ENCODE assay signal across 10 cellular contexts in genomic region chr6:138485005-138485545, GRCh38. TPM values are rescaled to one million over a fixed set of nuclear protein-coding genes. Genes with fewer than 3 reads are reported as not detected.
DNase-seq lines count a peak whose midpoint lies in the region; ATAC-seq, FAIRE-seq and TF ChIP-seq lines count a peak whose summit lies in the region.
"Had no signal": no experiment of that assay in that cellular context is flagged by ENCODE, and none has a peak within 500 bp of the region (broad histone marks: within the 10 kb centered on the region; RNA-seq: fewer than 3 reads in every experiment).

No MANE protein-coding gene starts in this region.

- no TSS peak for BruUV-seq in IMR-90 (replicated peaks; lab: Mats Ljungman, UMichigan)

- no peak overlapping the region for H2BK120ac ChIP-seq in IMR-90 (ENCODE audit: low read depth, low read length)

- H3K27ac Mint-ChIP-seq in astrocyte (ENCODE audit: unreplicated experiment), result no peak overlapping the region
- H3K27ac Mint-ChIP-seq in HFFc6, result no peak overlapping the region
- H3K27ac Mint-ChIP-seq: activated B cell treated with CpG ODN at 0.5 μM for 24 hours had no signal

- H3K27me3 Mint-ChIP-seq in astrocyte (ENCODE audit: low read depth, unreplicated experiment), result no peaks in the 10 kb centered on the region
- no peaks in the 10 kb centered on the region; the same call in 1 of the 2 replicates for H3K27me3 Mint-ChIP-seq in HFFc6 (ENCODE audit: insufficient read depth)

- H3K4ac ChIP-seq in IMR-90 (ENCODE audit: low read depth, low read length), result no peak overlapping the region

- CTCF ChIA-PET in IMR-90 (lab: Yijun Ruan, JAX), result no interaction called here

- no peak overlapping the region for H2AFZ ChIP-seq in IMR-90 (replicated peaks; ENCODE audit: low read length, poor library complexity)
- H2AFZ ChIP-seq in astrocyte (ENCODE audit: low read depth, low read length), result peak overlapping the region; percentile 59

- no peak overlapping the region for H4K91ac ChIP-seq in IMR-90 (ENCODE audit: insufficient read depth, low read depth, low read length)

- no peak overlapping the region for H3K14ac ChIP-seq in IMR-90 (replicated peaks; ENCODE audit: low read depth, low read length)

- POLR2A ChIA-PET in IMR-90 (lab: Charles Lee; ENCODE audit: unreplicated experiment), result no interaction called here

- no peak overlapping the region for H3K56ac ChIP-seq in IMR-90 (ENCODE audit: extremely low read depth, insufficient read depth, low read length)

- no peak overlapping the region for H2AK9ac ChIP-seq in IMR-90 (replicated peaks; ENCODE audit: low read depth, low read length, poor library complexity)

- H3K27ac ChIP-seq in IMR-90 (ENCODE audit: insufficient read depth, low read length) (no peak overlapping the region), astrocyte (ENCODE audit: low read depth, low read length) (no peak overlapping the region), lower lobe of right lung (no peak overlapping the region)
- H3K27ac ChIP-seq: cardiac muscle cell had no signal

- no peak overlapping the region for H2BK20ac ChIP-seq in IMR-90 (ENCODE audit: low read depth, low read length)

- H3K4me2 ChIP-seq in IMR-90 (ENCODE audit: low read depth, low read length) (peak overlapping the region; percentile 84), astrocyte (ENCODE audit: low read length) (peak overlapping the region; percentile 80)

- H3K4me1 Mint-ChIP-seq in astrocyte (ENCODE audit: low read depth, unreplicated experiment) (peaks cover 22% of the 10 kb centered on the region), HFFc6 (ENCODE audit: low read depth) (peaks cover 20% of the 10 kb centered on the region)
- H3K4me1 Mint-ChIP-seq: activated B cell treated with CpG ODN at 0.5 μM for 24 hours had no signal

- ATAC-seq in IMR-90 (ENCODE audit: low read depth) (peak; percentile 29; the same call in 1 of the 2 replicates), left ventricle myocardium superior (peak; percentile 54), sciatic nerve (peak; percentile 42), omental fat pad (ENCODE audit: low FRiP score) (no peak), lower lobe of right lung (no peak)

- H3K23ac ChIP-seq in IMR-90 (ENCODE audit: low read depth, low read length), result no peak overlapping the region

- no peaks in the 10 kb centered on the region for H3K27me3 ChIP-seq in IMR-90 (ENCODE audit: control insufficient read depth, insufficient read depth, low read length)
- H3K27me3 ChIP-seq in astrocyte (ENCODE audit: insufficient read depth, low read length), result no peaks in the 10 kb centered on the region
- no peaks in the 10 kb centered on the region for H3K27me3 ChIP-seq in lower lobe of right lung (ENCODE audit: low read depth)
- H3K27me3 ChIP-seq: cardiac muscle cell had no signal

- TF ChIP-seq POLR2A in IMR-90 (IDR thresholded peaks at IDR 0.05; ENCODE audit: low read depth, low read length), result no peak

- no peak overlapping the region for H2AK5ac ChIP-seq in IMR-90 (ENCODE audit: low read depth, low read length)

- H2BK15ac ChIP-seq in IMR-90 (ENCODE audit: low read depth, low read length), result no peak overlapping the region

- no peak overlapping the region for H2BK5ac ChIP-seq in IMR-90 (ENCODE audit: low read depth, low read length, poor library complexity, severe bottlenecking)

- no peak overlapping the region for H3K9ac ChIP-seq in IMR-90 (ENCODE audit: low read depth, low read length)
- peak overlapping the region; percentile 51 for H3K9ac ChIP-seq in astrocyte (ENCODE audit: low read length)

- H3K4me1 ChIP-seq in IMR-90 (ENCODE audit: control insufficient read depth, insufficient read depth, low read length), result peaks cover 3% of the 10 kb centered on the region
- H3K4me1 ChIP-seq in astrocyte (ENCODE audit: insufficient read depth, low read length), result no peaks in the 10 kb centered on the region
- peaks cover 4% of the 10 kb centered on the region for H3K4me1 ChIP-seq in lower lobe of right lung

- H3K9me1 ChIP-seq in IMR-90 (ENCODE audit: insufficient read depth, low read length), result peaks cover 5% of the 10 kb centered on the region; the same call in 1 of the 2 replicates

- dilution Hi-C loops in IMR-90 (cut with HindIII; ENCODE audit: low sequenced_read_pairs, unreplicated experiment), result no loop called here

- H3K79me2 ChIP-seq in astrocyte (ENCODE audit: insufficient read depth, low read length), result peaks cover 37% of the 10 kb centered on the region

- FAIRE-seq in astrocyte (lab: Jason Lieb, UNC), result no peak

- peaks cover 14 to 25% of the 10 kb centered on the region in 2 experiments; a peak in 2 of 4 replicates for H3K79me1 ChIP-seq in IMR-90 (ENCODE audit: low read depth in 1 of 2, low read length in 2 of 2)

- H3K4me3 Mint-ChIP-seq in astrocyte (ENCODE audit: unreplicated experiment) (peak overlapping the region; percentile 15), HFFc6 (no peak overlapping the region)
- H3K4me3 Mint-ChIP-seq: activated B cell treated with CpG ODN at 0.5 μM for 24 hours had no signal

- H3K36me3 Mint-ChIP-seq in astrocyte (ENCODE audit: low read depth, unreplicated experiment), result peaks cover 10% of the 10 kb centered on the region
- peaks cover 4% of the 10 kb centered on the region; the same call in 1 of the 2 replicates for H3K36me3 Mint-ChIP-seq in HFFc6 (ENCODE audit: low read depth)

- TF ChIP-seq CTCF in IMR-90 (conservative IDR thresholded peaks at IDR 0.05; ENCODE audit: low read depth, low read length) (no peak), astrocyte (IDR thresholded peaks at IDR 0.05; ENCODE audit: insufficient read depth, low read depth, low read length) (no peak), HFFc6 (IDR thresholded peaks at IDR 0.05) (no peak), omental fat pad (IDR thresholded peaks at IDR 0.05) (no peak), lower lobe of right lung (IDR thresholded peaks at IDR 0.05) (no peak)

- H3K36me3 ChIP-seq in IMR-90 (ENCODE audit: control insufficient read depth, insufficient read depth, low read length) (0 out of 2 replicates have a peak, but pooled peaks cover under 1% of the 10 kb centered on the region), astrocyte (ENCODE audit: insufficient read depth, low read length) (no peaks in the 10 kb centered on the region), lower lobe of right lung (no peaks in the 10 kb centered on the region)
- H3K36me3 ChIP-seq: cardiac muscle cell had no signal

- H3K9me3 ChIP-seq in IMR-90 (ENCODE audit: control insufficient read depth, insufficient read depth, low read length), result no peaks in the 10 kb centered on the region
- H3K9me3 ChIP-seq in astrocyte (ENCODE audit: insufficient read depth, low read depth, low read length), result no peaks in the 10 kb centered on the region
- H3K9me3 ChIP-seq in lower lobe of right lung, result no peaks in the 10 kb centered on the region

- in situ Hi-C loops in IMR-90 (cut with MboI; ENCODE audit: low sequenced_read_pairs) (no loop called here), ACHN (cut with HindIII; ENCODE audit: low pct_ligation_motif_present, low pct_unique_long_range_greater_than_20kb, low sequenced_read_pairs) (no loop called here)

- no CpG with 5 or more reads among the region's 11 CpGs for WGBS in IMR-90 (ENCODE audit: extremely low coverage in 2 of 2, insufficient read length in 1 of 2), 2 experiments

- H3K9me3 Mint-ChIP-seq in astrocyte (ENCODE audit: unreplicated experiment), result no peaks in the 10 kb centered on the region
- no peaks in the 10 kb centered on the region for H3K9me3 Mint-ChIP-seq in HFFc6
- H3K9me3 Mint-ChIP-seq: activated B cell treated with CpG ODN at 0.5 μM for 24 hours had no signal

- H3K4me3 ChIP-seq in IMR-90 (ENCODE audit: insufficient read depth, low read depth, low read length) (peak overlapping the region; percentile 6; the same call in 1 of the 2 replicates), astrocyte (ENCODE audit: insufficient read depth, low read depth, low read length) (peak overlapping the region; percentile 30), lower lobe of right lung (no peak overlapping the region)
- H3K4me3 ChIP-seq: cardiac muscle cell had no signal

- no peak overlapping the region for H4K5ac ChIP-seq in IMR-90 (ENCODE audit: low read depth, low read length)

- H4K8ac ChIP-seq in IMR-90 (ENCODE audit: low read depth in 2 of 2, low read length in 2 of 2), result no peak overlapping the region

- intact Hi-C loops in IMR-90 (cut with micrococcal nuclease), result no loop called here
- intact Hi-C loops in left ventricle myocardium superior (cut with micrococcal nuclease), result no loop called here
- intact Hi-C loops in sciatic nerve (cut with DNase I), result no loop called here
- intact Hi-C loops in lower lobe of right lung (cut with DNase I), result no loop called here

- H4K20me1 ChIP-seq in IMR-90 (ENCODE audit: insufficient read depth, low read length) (no peaks in the 10 kb centered on the region), astrocyte (ENCODE audit: insufficient read depth, low read length) (peaks cover 9% of the 10 kb centered on the region)

- TF ChIP-seq RAD21 in IMR-90 (IDR thresholded peaks at IDR 0.05; ENCODE audit: low read length), result no peak

- DNase-seq in IMR-90, result peak; percentile 8
- DNase-seq in astrocyte (ENCODE audit: low read depth), result peak; percentile 34
- no peak for DNase-seq in left ventricle myocardium superior
- no peak for DNase-seq in sciatic nerve (ENCODE audit: low spot score)
- no peak for DNase-seq in HFFc6
- no peak for DNase-seq in omental fat pad (ENCODE audit: low spot score)
- DNase-seq in lower lobe of right lung, result no peak
- no peak for DNase-seq in ACHN
- DNase-seq: activated B cell treated with CpG ODN at 0.5 μM for 24 hours had no signal

- no peak overlapping the region for H3K18ac ChIP-seq in IMR-90 (ENCODE audit: low read depth, low read length)

TF ChIP-seq in IMR-90, 13 proteins besides CTCF, POLR2A, EP300 and RAD21:
- 0 out of 2 replicates have a peak, but pooled peaks have one; percentile 3 for TF ChIP-seq MAFK (IDR thresholded peaks at IDR 0.05; ENCODE audit: low read depth, low read length)
- TF ChIP-seq BHLHE40 (IDR thresholded peaks at IDR 0.05; ENCODE audit: low read depth, low read length), result no peak
TF ChIP-seq in IMR-90: peak in this region for 1.

RNA-seq across cellular contexts. Expression of gene NHSL1, which starts 14.2 kb away (rescaled TPM):
- total RNA-seq in IMR-90 (2012; rRNA removed) (6.9 and 7.2 TPM in 2 replicates), astrocyte (28.7 and 33.5 TPM in 2 replicates), left ventricle myocardium superior (53.0 TPM), sciatic nerve (18.5 TPM), omental fat pad (10 to 100 TPM; 15.9 to 23.2 (median 18.4) TPM), lower lobe of right lung (63.7 TPM)
- polyA plus RNA-seq in IMR-90 (2012; rRNA removed), result 5.6 and 6.0 TPM in 2 replicates
- 1.7 and 2.4 TPM in 2 replicates for polyA plus RNA-seq in IMR-90 (2012; cell fraction: cytosol; rRNA removed)
- polyA plus RNA-seq in IMR-90 (2012; cell fraction: nucleus; rRNA removed; ENCODE audit: low replicate concordance), result 3.7 and 6.6 TPM in 2 replicates
- 10 to 100 TPM in 3 of 6 experiments, 1 to 10 TPM in 3; 4.4 to 12.3 (median 10.1) TPM for total RNA-seq in HFFc6 (2021; fragmentation: NEBNext Ultra II Directional; extraction: Animal tissue kit (Norgen Biotek cat#: 25700))

Comparison
In these comparisons a context has a peak if more than half of its experiments do, and no peak if none do; other contexts are left out.
1. ATAC-seq: peak in IMR-90 (single experiment), left ventricle myocardium superior (single experiment) and sciatic nerve (single experiment); none in omental fat pad (single experiment) and lower lobe of right lung (0 of 2).
2. DNase-seq: peak in IMR-90 (single experiment) and astrocyte (single experiment); none in left ventricle myocardium superior (single experiment), sciatic nerve (single experiment), HFFc6 (single experiment), omental fat pad (single experiment), lower lobe of right lung (single experiment) and ACHN (single experiment).